28 cellular contexts compared by ENCODE assay signal in genomic region chr5:85604786-85605185, GRCh38.
"Had no signal": no experiment of that assay in that cellular context is flagged by ENCODE, and none has a peak within 500 bp of the region (broad histone marks: within the 10 kb centered on the region; RNA-seq: fewer than 3 reads in every experiment).

No MANE protein-coding gene starts in this region.

- H3K4me1 ChIP-seq: colonic mucosa, esophagus muscularis mucosa, esophagus squamous epithelium, foreskin keratinocyte, gastrocnemius medialis, gastroesophageal sphincter, heart left ventricle, heart right ventricle had no signal

- H3K4me1 Mint-ChIP-seq: endodermal cell had no signal

- H3K27ac Mint-ChIP-seq: dendritic cell treated with granulocyte-macrophage colony-stimulating factor and Interleukin-4, amounts not matched to agents 40 ng/mL and 50 ng/mL, for 4 days; effector memory CD8-positive, alpha-beta T cell; endodermal cell had no signal

- H3K27me3 ChIP-seq: colonic mucosa, dorsolateral prefrontal cortex, esophagus muscularis mucosa, esophagus squamous epithelium, foreskin keratinocyte, gastrocnemius medialis, gastroesophageal sphincter, heart left ventricle, heart right ventricle had no signal

- H3K4me3 Mint-ChIP-seq: dendritic cell treated with granulocyte-macrophage colony-stimulating factor and Interleukin-4, amounts not matched to agents 40 ng/mL and 50 ng/mL, for 4 days; effector memory CD8-positive, alpha-beta T cell; endodermal cell had no signal

- H3K27ac ChIP-seq: colonic mucosa, dorsolateral prefrontal cortex, epithelial cell of prostate, esophagus muscularis mucosa, esophagus squamous epithelium, foreskin keratinocyte, gastrocnemius medialis, gastroesophageal sphincter, heart left ventricle, heart right ventricle had no signal

- H3K4me3 ChIP-seq: colonic mucosa, dorsolateral prefrontal cortex, esophagus muscularis mucosa, esophagus squamous epithelium, gastrocnemius medialis, gastroesophageal sphincter, heart left ventricle, heart right ventricle had no signal

- H3K9me3 ChIP-seq: colonic mucosa, esophagus muscularis mucosa, gastrocnemius medialis, gastroesophageal sphincter had no signal

- ATAC-seq: effector memory CD8-positive, alpha-beta T cell; esophagus mucosa; foreskin keratinocyte; gastrocnemius medialis; gastroesophageal sphincter had no signal

- FAIRE-seq: colon, endometrium, endothelial cell of umbilical vein, frontal cortex had no signal

- H3K9me3 Mint-ChIP-seq: endodermal cell had no signal

- H3K27me3 Mint-ChIP-seq: dendritic cell treated with granulocyte-macrophage colony-stimulating factor and Interleukin-4, amounts not matched to agents 40 ng/mL and 50 ng/mL, for 4 days; effector memory CD8-positive, alpha-beta T cell had no signal

- DNase-seq: colonic mucosa; cortex of kidney; dermis blood vessel endothelial cell; dorsolateral prefrontal cortex; effector CD4-positive, alpha-beta T cell; effector CD8-positive, alpha-beta T cell; effector memory CD4-positive, alpha-beta T cell; effector memory CD8-positive, alpha-beta T cell; endodermal cell; erythroblast; esophagus squamous epithelium; foreskin fibroblast; foreskin keratinocyte; foreskin melanocyte; gastrocnemius medialis; glutamatergic neuron; head of caudate nucleus; heart left ventricle; heart right ventricle had no signal

- H3K36me3 ChIP-seq: colonic mucosa, esophagus muscularis mucosa, esophagus squamous epithelium, gastrocnemius medialis, gastroesophageal sphincter, heart left ventricle, heart right ventricle had no signal
